8 cellular contexts compared by ENCODE assay signal in genomic region chr1:223831755-223832636, GRCh38. TPM values are rescaled to one million over a fixed set of nuclear protein-coding genes. Genes with fewer than 3 reads are reported as not detected.
DNase-seq lines count a peak whose midpoint lies in the region; FAIRE-seq lines count a peak whose summit lies in the region.

No MANE protein-coding gene starts in this region.

- H3K36me3 ChIP-seq in small intestine (ENCODE audit: control insufficient read depth in 2 of 2, insufficient read depth in 2 of 2, low read length in 2 of 2): peaks cover 0 to 2% of the 10 kb centered on the region in 2 donors

- peak overlapping the region in 1 of 2 donors; percentile 1 for H3K4me3 ChIP-seq in small intestine (ENCODE audit: low read depth in 1 of 2, low read length in 2 of 2)

- H3K4me3 Mint-ChIP-seq in activated naive CD4-positive, alpha-beta T cell treated with anti-CD3 and anti-CD28 coated beads, Interleukin-2, amount 10 ng/mL, durations not matched to agents 7 days and 5 days: no peak overlapping the region

- peaks cover 2 to 17% of the 10 kb centered on the region in 2 donors for H3K4me1 ChIP-seq in small intestine (ENCODE audit: control insufficient read depth in 2 of 2, insufficient read depth in 1 of 2, low read depth in 1 of 2, low read length in 1 of 2)

- peak overlapping the region; percentile 83 for H3K27ac Mint-ChIP-seq in activated naive CD4-positive, alpha-beta T cell treated with anti-CD3 and anti-CD28 coated beads, Interleukin-2, amount 10 ng/mL, durations not matched to agents 7 days and 5 days

- CTCF ChIA-PET in activated naive CD4-positive, alpha-beta T cell treated with anti-CD3 and anti-CD28 coated beads, Interleukin-2, amount 10 ng/mL, durations not matched to agents 7 days and 5 days (lab: Charles Lee): interaction anchor here (0.7 to 1.3 kb wide), 3 partner anchors 8 to 145 kb away, joined by 5 read pairs; no protein-coding TSS in a partner anchor

- H3K27me3 Mint-ChIP-seq in activated naive CD4-positive, alpha-beta T cell treated with anti-CD3 and anti-CD28 coated beads, Interleukin-2, amount 10 ng/mL, durations not matched to agents 7 days and 5 days: no peaks in the 10 kb centered on the region

- H3K27me3 ChIP-seq in small intestine (ENCODE audit: control insufficient read depth in 2 of 2, insufficient read depth in 2 of 2, low read length in 2 of 2): no peaks in the 10 kb centered on the region

- no peaks in the 10 kb centered on the region for H3K9me3 Mint-ChIP-seq in activated naive CD4-positive, alpha-beta T cell treated with anti-CD3 and anti-CD28 coated beads, Interleukin-2, amount 10 ng/mL, durations not matched to agents 7 days and 5 days

- FAIRE-seq in small intestine (lab: Jason Lieb, UNC): no peak

- no peak for DNase-seq in activated naive CD4-positive, alpha-beta T cell treated with anti-CD3 and anti-CD28 coated beads, Interleukin-2, amount 10 ng/mL, durations not matched to agents 7 days and 5 days
- DNase-seq in activated naive CD4-positive, alpha-beta T cell (lab: John Stamatoyannopoulos, UW): no peak
- DNase-seq in SIG-M5 (lab: John Stamatoyannopoulos, UW) (peak; percentile 89), epithelial cell of prostate (ENCODE audit: low read depth, low spot score) (no peak), pulmonary artery endothelial cell (ENCODE audit: low read depth, low spot score) (peak; percentile 50), small intestine (no peak), NCI-H345 (lab: John Stamatoyannopoulos, UW) (no peak)
- DNase-seq in stimulated activated CD8-positive, alpha-beta memory T cell treated with anti-CD3 and anti-CD28 coated beads, Interleukin-4, amount 100 ng/mL, for 48 hours: no peak

- H3K36me3 Mint-ChIP-seq in activated naive CD4-positive, alpha-beta T cell treated with anti-CD3 and anti-CD28 coated beads, Interleukin-2, amount 10 ng/mL, durations not matched to agents 7 days and 5 days: peaks cover 9% of the 10 kb centered on the region

- no peaks in the 10 kb centered on the region for H3K9me3 ChIP-seq in small intestine (ENCODE audit: control insufficient read depth, low read depth)

- H3K4me1 Mint-ChIP-seq in activated naive CD4-positive, alpha-beta T cell treated with anti-CD3 and anti-CD28 coated beads, Interleukin-2, amount 10 ng/mL, durations not matched to agents 7 days and 5 days: peaks cover 10% of the 10 kb centered on the region

- 55 to 77% (median 64%) methylated on average over 3 of the region's 3 CpGs for whole genome bisulfite sequencing in small intestine, 3 donors

- H3K27ac ChIP-seq in epithelial cell of prostate (peak overlapping the region; percentile 43), small intestine (ENCODE audit: low read depth in 1 of 2, low read length in 1 of 2) (peak overlapping the region in 1 of 2 donors; percentile 41)

RNA-seq across cellular contexts. Expression of gene TP53BP2, which starts 13.8 kb away (rescaled TPM):
- total RNA-seq in pulmonary artery endothelial cell: 16.0 and 23.6 TPM in 2 replicates
- polyA plus RNA-seq in small intestine: 10 to 100 TPM; 10.8 to 11.5 (median 11.4) TPM

Comparison
In these comparisons a context has a peak if more than half of its experiments do, and no peak if none do; other contexts are left out.
1. DNase-seq: peak in SIG-M5 (single experiment) and pulmonary artery endothelial cell (single experiment); none in activated naive CD4-positive, alpha-beta T cell treated with anti-CD3 and anti-CD28 coated beads, Interleukin-2, amount 10 ng/mL, durations not matched to agents 7 days and 5 days (single experiment), activated naive CD4-positive, alpha-beta T cell (0 of 4), epithelial cell of prostate (single experiment), small intestine (single experiment), NCI-H345 (single experiment) and stimulated activated CD8-positive, alpha-beta memory T cell treated with anti-CD3 and anti-CD28 coated beads, Interleukin-4, amount 100 ng/mL, for 48 hours (single experiment).